8 cellular contexts compared by ENCODE assay signal in genomic region chr19:35718345-35719041, GRCh38. TPM values are rescaled to one million over a fixed set of nuclear protein-coding genes. Genes with fewer than 3 reads are reported as not detected.
DNase-seq lines count a peak whose midpoint lies in the region; ATAC-seq and TF ChIP-seq lines count a peak whose summit lies in the region.

No MANE protein-coding gene starts in this region.

- H3K4me2 ChIP-seq in BLaER1 = peak overlapping the region; percentile 89

- H3K27me3 ChIP-seq in BLaER1 = 0 out of 2 replicates have a peak, but pooled peaks cover 3% of the 10 kb centered on the region
- no peaks in the 10 kb centered on the region for H3K27me3 ChIP-seq in SJSA1 (replicated peaks)

- peak overlapping the region; percentile 76 for H3K4me3 ChIP-seq in BLaER1
- H3K4me3 ChIP-seq in SJSA1 = peak overlapping the region; percentile 55
- peak overlapping the region; percentile 82 for H3K4me3 ChIP-seq in astrocyte of the cerebellum (ENCODE audit: low read depth, low read length)

- H3K9me3 ChIP-seq in BLaER1 (no peaks in the 10 kb centered on the region), SJSA1 (replicated peaks) (no peaks in the 10 kb centered on the region)

- H3K27ac Mint-ChIP-seq in immature natural killer cell = peak overlapping the region in 5 of 6 donors; percentile 74 to 93 (median 88)

- peaks cover 54% of the 10 kb centered on the region for H4K20me1 ChIP-seq in BLaER1

- peaks cover 33% of the 10 kb centered on the region for H3K4me1 ChIP-seq in BLaER1
- H3K4me1 ChIP-seq in SJSA1 (replicated peaks) = peaks cover 22% of the 10 kb centered on the region

- H3K36me3 ChIP-seq in BLaER1 = peaks cover 41% of the 10 kb centered on the region
- peaks cover 47% of the 10 kb centered on the region for H3K36me3 ChIP-seq in SJSA1

- H3K9ac ChIP-seq in BLaER1 = peak overlapping the region; percentile 95

- H3K4me1 Mint-ChIP-seq in immature natural killer cell = peaks cover 32% of the 10 kb centered on the region in 2 donors

- DNase-seq in SJSA1 (ENCODE audit: low read depth in 1 of 2, low spot score in 2 of 2) (peak; percentile 12 to 52), astrocyte of the cerebellum (ENCODE audit: low read depth) (no peak), immature natural killer cell (peak; percentile 33 to 37 (median 36)), OCI-M2 (lab: John Stamatoyannopoulos, UW; ENCODE audit: unreplicated experiment) (no peak)
- peak; percentile 72 for DNase-seq in stimulated activated CD4-positive, alpha-beta T cell treated with anti-CD3 and anti-CD28 coated beads, Interleukin-1b, Interleukin-23, amount 100 ng/mL, for 48 hours

- in situ Hi-C loops in astrocyte of the cerebellum (cut with HindIII; ENCODE audit: low sequenced_read_pairs) = no loop called here

- no peaks in the 10 kb centered on the region for H3K9me3 Mint-ChIP-seq in immature natural killer cell

- peak overlapping the region; percentile 81 to 89 (median 88) for H3K4me3 Mint-ChIP-seq in immature natural killer cell

- peak overlapping the region; percentile 95 for H3K27ac ChIP-seq in BLaER1
- peak overlapping the region; percentile 64 for H3K27ac ChIP-seq in SJSA1

- peaks cover 0 to 3% (median 3%) of the 10 kb centered on the region in 3 donors for H3K27me3 Mint-ChIP-seq in immature natural killer cell (ENCODE audit: low read depth in 3 of 3)

- ATAC-seq in GM21723 (IDR thresholded peaks at IDR 0.05; ENCODE audit: unreplicated experiment) (peak; percentile 1), HG02981 (IDR thresholded peaks at IDR 0.05; ENCODE audit: unreplicated experiment) (no peak)

- TF ChIP-seq CTCF in astrocyte of the cerebellum (IDR thresholded peaks at IDR 0.05; ENCODE audit: low read depth, low read length, missing control alignments) = no peak

- H3K36me3 Mint-ChIP-seq in immature natural killer cell = peaks cover 0 to 8% (median 0%) of the 10 kb centered on the region in 3 donors

RNA-seq across cellular contexts. Expression of gene KMT2B, which starts 0.7 kb away (rescaled TPM):
- 4.9 and 7.4 TPM in 2 replicates for total RNA-seq in SJSA1 (2014; rRNA removed; shearing (Covaris generic))
- 1 to 10 TPM in 1 of 3 donors, under 1 TPM in 1, not detected in 1; 0.30 to 1.8 TPM for polyA plus RNA-seq in immature natural killer cell

RNA-seq across cellular contexts. Expression of gene ZBTB32, which starts 14.1 kb away (rescaled TPM):
- not detected in 2 replicates for total RNA-seq in SJSA1 (2014; rRNA removed; shearing (Covaris generic))
- not detected for polyA plus RNA-seq in immature natural killer cell

RNA-seq across cellular contexts. Expression of gene IGFLR1, which starts 23.8 kb away (rescaled TPM):
- total RNA-seq in SJSA1 (2014; rRNA removed; shearing (Covaris generic)) = 3.7 and 8.5 TPM in 2 replicates
- polyA plus RNA-seq in immature natural killer cell = 100 to 1,000 TPM in 2 of 3 donors, 10 to 100 TPM in 1; 94.6 to 116 (median 109) TPM

RNA-seq across cellular contexts. Expression of gene U2AF1L4, which starts 26.7 kb away (rescaled TPM):
- 4.8 and 17.6 TPM in 2 replicates for total RNA-seq in SJSA1 (2014; rRNA removed; shearing (Covaris generic))
- polyA plus RNA-seq in immature natural killer cell = 10 to 100 TPM; 11.8 to 21.4 (median 15.8) TPM

RNA-seq across cellular contexts. Expression of gene PSENEN, which starts 27.0 kb away (rescaled TPM):
- 16.6 and 28.7 TPM in 2 replicates for total RNA-seq in SJSA1 (2014; rRNA removed; shearing (Covaris generic))
- polyA plus RNA-seq in immature natural killer cell = 100 to 1,000 TPM; 127 to 149 (median 129) TPM

Comparison
In these comparisons a context has a peak if more than half of its experiments do, and no peak if none do; other contexts are left out.
1. DNase-seq: peak in SJSA1 (2 of 2), immature natural killer cell (3 of 3) and stimulated activated CD4-positive, alpha-beta T cell treated with anti-CD3 and anti-CD28 coated beads, Interleukin-1b, Interleukin-23, amount 100 ng/mL, for 48 hours (single experiment); none in astrocyte of the cerebellum (single experiment) and OCI-M2 (single experiment).
2. Peak in every context shown above with its lines, with median percentiles within 50 percentile points of each other: H3K4me3 ChIP-seq.